8 cellular contexts compared by ENCODE assay signal in genomic region chr14:64971890-64972785, GRCh38. TPM values are rescaled to one million over a fixed set of nuclear protein-coding genes. Genes with fewer than 3 reads are reported as not detected.
DNase-seq lines count a peak whose midpoint lies in the region; ATAC-seq, FAIRE-seq and TF ChIP-seq lines count a peak whose summit lies in the region.

Gene RAB15, minus strand, starts transcription at chr14:64972336. Its CDS starts 260 bp downstream, at chr14:64972076.

- H4K20me1 ChIP-seq in IMR-90 (ENCODE audit: insufficient read depth, low read length): no peaks in the 10 kb centered on the region

- whole genome bisulfite sequencing in IMR-90 (ENCODE audit: extremely low coverage in 2 of 2, insufficient read length in 1 of 2), 2 experiments: 1% methylated on average over 29 of the region's 103 CpGs; no CpG with 5 or more reads in 1 of the 2 experiments

- peak; percentile 49 for DNase-seq in GM12892 (ENCODE audit: insufficient read length)
- peak; percentile 6 for DNase-seq in IMR-90
- DNase-seq in activated CD4-positive, CD25-positive, alpha-beta regulatory T cell treated with anti-CD3 and anti-CD28 coated beads, Interleukin-2, amount 50 U/mL, for 72 hours: peak; percentile 45
- peak in 1 of 10 donors; percentile 58 for DNase-seq in dorsolateral prefrontal cortex
- no peak for DNase-seq in lower lobe of right lung
- peak; percentile 15 for DNase-seq in stimulated activated CD8-positive, alpha-beta memory T cell treated with anti-CD3 and anti-CD28 coated beads, Interleukin-4, amount 100 ng/mL, for 24 hours (ENCODE audit: low read depth)
- no peak for DNase-seq in SIG-M5 (lab: John Stamatoyannopoulos, UW)
- no peak for DNase-seq in SIG-M5 treated with dmso at 0.1 percent for 504 hours (lab: John Stamatoyannopoulos, UW; ENCODE audit: unreplicated experiment)

- in situ Hi-C loops in IMR-90 (cut with MboI; ENCODE audit: low sequenced_read_pairs): no loop called here

- peak within 1 kb of the TSS in 1 of 2 experiments; percentile 66; a peak in 1 of 4 replicates for H4K8ac ChIP-seq in IMR-90 (ENCODE audit: low read depth in 2 of 2, low read length in 2 of 2)

- dilution Hi-C loops in IMR-90 (cut with HindIII; ENCODE audit: low sequenced_read_pairs, unreplicated experiment): no loop called here

- H2AFZ ChIP-seq in IMR-90 (replicated peaks; ENCODE audit: low read length, poor library complexity): peak within 1 kb of the TSS; percentile 91

- peak within 1 kb of the TSS; percentile 10; the same call in 1 of the 2 replicates for H3K18ac ChIP-seq in IMR-90 (ENCODE audit: low read depth, low read length)

- H3K4me2 ChIP-seq in IMR-90 (ENCODE audit: low read depth, low read length): peak within 1 kb of the TSS; percentile 94

- no peak within 1 kb of the TSS for H2BK20ac ChIP-seq in IMR-90 (ENCODE audit: low read depth, low read length)

- no peak; the same call in 1 of the 2 replicates for TF ChIP-seq CTCF in IMR-90 (conservative IDR thresholded peaks at IDR 0.05; ENCODE audit: low read depth, low read length)
- TF ChIP-seq CTCF in dorsolateral prefrontal cortex (IDR thresholded peaks at IDR 0.05 in 54 of 56, conservative IDR thresholded peaks at IDR 0.05 in 2 of 56; ENCODE audit: low read depth in 1 of 56, partially characterized antibody in 56 of 56): no peak
- TF ChIP-seq CTCF in lower lobe of right lung (IDR thresholded peaks at IDR 0.05): no peak

- peak within 1 kb of the TSS; percentile 15 for H4K5ac ChIP-seq in IMR-90 (ENCODE audit: low read depth, low read length)

- no peak within 1 kb of the TSS; the same call in 1 of the 2 replicates for H2BK120ac ChIP-seq in IMR-90 (ENCODE audit: low read depth, low read length)

- H3K4me3 ChIP-seq in IMR-90 (ENCODE audit: insufficient read depth, low read depth, low read length): peak within 1 kb of the TSS; percentile 93
- peak within 1 kb of the TSS; percentile 45 to 85 (median 72) for H3K4me3 ChIP-seq in dorsolateral prefrontal cortex
- peak within 1 kb of the TSS; percentile 69 for H3K4me3 ChIP-seq in lower lobe of right lung

- no peaks in the 10 kb centered on the region for H3K9me3 ChIP-seq in IMR-90 (ENCODE audit: control insufficient read depth, insufficient read depth, low read length)
- no peaks in the 10 kb centered on the region for H3K9me3 ChIP-seq in lower lobe of right lung

- peak within 1 kb of the TSS; percentile 71 for H2AK9ac ChIP-seq in IMR-90 (replicated peaks; ENCODE audit: low read depth, low read length, poor library complexity)

- intact Hi-C loops in IMR-90 (cut with micrococcal nuclease) (no loop called here), dorsolateral prefrontal cortex (cut with DNase I) (no loop called here), lower lobe of right lung (cut with DNase I) (no loop called here)

- H3K4ac ChIP-seq in IMR-90 (ENCODE audit: low read depth, low read length): peak within 1 kb of the TSS; percentile 19; the same call in 1 of the 2 replicates

- no peak for TF ChIP-seq POLR2A in GM12892 (IDR thresholded peaks at IDR 0.05; ENCODE audit: low read depth, low read length)
- TF ChIP-seq POLR2A in IMR-90 (IDR thresholded peaks at IDR 0.05; ENCODE audit: low read depth, low read length): no peak

- H3K23ac ChIP-seq in IMR-90 (ENCODE audit: low read depth, low read length): peak within 1 kb of the TSS; percentile 77

- H3K27me3 ChIP-seq in IMR-90 (ENCODE audit: control insufficient read depth, insufficient read depth, low read length) (peaks cover 7% of the 10 kb centered on the region; the same call in 1 of the 2 replicates), dorsolateral prefrontal cortex (no peaks in the 10 kb centered on the region), lower lobe of right lung (ENCODE audit: low read depth) (no peaks in the 10 kb centered on the region)

- CTCF ChIA-PET in IMR-90 (lab: Yijun Ruan, JAX): no interaction called here

- H3K9me1 ChIP-seq in IMR-90 (ENCODE audit: insufficient read depth, low read length): no peaks in the 10 kb centered on the region

- H3K79me1 ChIP-seq in IMR-90 (ENCODE audit: low read depth in 1 of 2, low read length in 2 of 2): no peaks in the 10 kb centered on the region; a peak in 2 of 4 replicates

- H2BK15ac ChIP-seq in IMR-90 (ENCODE audit: low read depth, low read length): no peak within 1 kb of the TSS

- no TSS peak for BruUV-seq in IMR-90 (replicated peaks; lab: Mats Ljungman, UMichigan)

- TF ChIP-seq RAD21 in IMR-90 (IDR thresholded peaks at IDR 0.05; ENCODE audit: low read length): no peak

- POLR2A ChIA-PET in IMR-90 (lab: Charles Lee; ENCODE audit: unreplicated experiment): interaction anchor here (0.6 to 0.7 kb wide), 2 partner anchors 12 to 102 kb away, joined by 4 to 5 read pairs; no protein-coding TSS in a partner anchor

- H4K91ac ChIP-seq in IMR-90 (ENCODE audit: insufficient read depth, low read depth, low read length): no peak within 1 kb of the TSS

- H2AK5ac ChIP-seq in IMR-90 (ENCODE audit: low read depth, low read length): no peak within 1 kb of the TSS

- H3K27ac ChIP-seq in IMR-90 (ENCODE audit: insufficient read depth, low read length): peak within 1 kb of the TSS; percentile 32; the same call in 1 of the 2 replicates
- H3K27ac ChIP-seq in dorsolateral prefrontal cortex: peak within 1 kb of the TSS in 57 of 59 donors; percentile 28 to 95 (median 81)
- H3K27ac ChIP-seq in lower lobe of right lung: peak within 1 kb of the TSS; percentile 39

- peak within 1 kb of the TSS; percentile 75 for H3K9ac ChIP-seq in IMR-90 (ENCODE audit: low read depth, low read length)

- no peak within 1 kb of the TSS for H2BK5ac ChIP-seq in IMR-90 (ENCODE audit: low read depth, low read length, poor library complexity, severe bottlenecking)

- H3K4me1 ChIP-seq in IMR-90 (ENCODE audit: control insufficient read depth, insufficient read depth, low read length): peaks cover 6% of the 10 kb centered on the region
- peaks cover 12% of the 10 kb centered on the region for H3K4me1 ChIP-seq in lower lobe of right lung

- H3K56ac ChIP-seq in IMR-90 (ENCODE audit: extremely low read depth, insufficient read depth, low read length): no peak within 1 kb of the TSS

- FAIRE-seq in GM12892 (lab: Jason Lieb, UNC): peak; percentile 53

- H3K14ac ChIP-seq in IMR-90 (replicated peaks; ENCODE audit: low read depth, low read length): peak within 1 kb of the TSS; percentile 76

- ATAC-seq in IMR-90 (ENCODE audit: low read depth) (peak; percentile 87), lower lobe of right lung (peak; percentile 69 to 76)

- H3K36me3 ChIP-seq in IMR-90 (ENCODE audit: control insufficient read depth, insufficient read depth, low read length) (no peaks in the 10 kb centered on the region; the same call in 1 of the 2 replicates), lower lobe of right lung (no peaks in the 10 kb centered on the region)

TF ChIP-seq in IMR-90, 13 proteins besides CTCF, POLR2A, EP300 and RAD21:
- TF ChIP-seq MAZ (IDR thresholded peaks at IDR 0.05; ENCODE audit: borderline replicate concordance, low read depth, low read length) (peak; percentile 39; the same call in 1 of the 2 replicates), SMC3 (IDR thresholded peaks at IDR 0.05; ENCODE audit: low read depth, low read length) (no peak)

RNA-seq across cellular contexts. Expression of gene RAB15, which starts in this region (rescaled TPM):
- 5.5 TPM for polyA plus RNA-seq in GM12892 (2012; ENCODE audit: missing spikeins)
- total RNA-seq in IMR-90 (2012; rRNA removed) (3.3 and 3.4 TPM in 2 replicates), dorsolateral prefrontal cortex (100 to 1,000 TPM in 21 of 120 experiments, 10 to 100 TPM in 99; 23.7 to 133 (median 83.8) TPM), lower lobe of right lung (13.8 TPM)
- 7.0 and 7.8 TPM in 2 replicates for polyA plus RNA-seq in IMR-90 (2012; rRNA removed)
- polyA plus RNA-seq in IMR-90 (2012; cell fraction: cytosol; rRNA removed): 4.5 and 5.1 TPM in 2 replicates
- 15.7 and 20.4 TPM in 2 replicates for polyA plus RNA-seq in IMR-90 (2012; cell fraction: nucleus; rRNA removed; ENCODE audit: low replicate concordance)

Comparison
In these comparisons a context has a peak if more than half of its experiments do, and no peak if none do; other contexts are left out.
1. DNase-seq: peak in GM12892 (single experiment), IMR-90 (single experiment), activated CD4-positive, CD25-positive, alpha-beta regulatory T cell treated with anti-CD3 and anti-CD28 coated beads, Interleukin-2, amount 50 U/mL, for 72 hours (single experiment) and stimulated activated CD8-positive, alpha-beta memory T cell treated with anti-CD3 and anti-CD28 coated beads, Interleukin-4, amount 100 ng/mL, for 24 hours (single experiment); none in lower lobe of right lung (single experiment), SIG-M5 (single experiment) and SIG-M5 treated with dmso at 0.1 percent for 504 hours (single experiment).
2. Peak in every context shown above with its lines, with median percentiles within 50 percentile points of each other: H3K27ac ChIP-seq and H3K4me3 ChIP-seq.